1 cellular context compared by ENCODE assay signal in genomic region chr16:89037261-89038152, GRCh38.
TF ChIP-seq lines count a peak whose summit lies in the region.

No MANE protein-coding gene starts in this region.

TF ChIP-seq in K562, 482 proteins besides CTCF, POLR2A, EP300 and RAD21 (continued from another document and continues in another):
- TF ChIP-seq FOXP4 (CRISPR knock-in tag; IDR thresholded peaks at IDR 0.05; ENCODE audit: borderline replicate concordance) (peak; percentile 89; the same call in 1 of the 2 replicates), ZBTB2 (IDR thresholded peaks at IDR 0.05) (no peak), ZNF583 (CRISPR knock-in tag; IDR thresholded peaks at IDR 0.05) (no peak), FOXP1 (CRISPR knock-in tag; IDR thresholded peaks at IDR 0.05) (peak; percentile 74; the same call in 1 of the 2 replicates), SMARCE1 (IDR thresholded peaks at IDR 0.05) (0 out of 2 replicates have a peak, but pooled peaks have one; percentile 21), CREB1 (IDR thresholded peaks at IDR 0.05) (no peak), CREB1 (CRISPR knock-in tag; IDR thresholded peaks at IDR 0.05) (peak; percentile 43; the same call in 1 of the 2 replicates), ZNF282 (CRISPR knock-in tag; IDR thresholded peaks at IDR 0.05) (no peak), CBFA2T3 (IDR thresholded peaks at IDR 0.05) (0 out of 2 replicates have a peak, but pooled peaks have one; percentile 3), ZFP91 (CRISPR knock-in tag; IDR thresholded peaks at IDR 0.05) (no peak), EHMT2 (IDR thresholded peaks at IDR 0.05) (peak; percentile 98), SMAD1 (IDR thresholded peaks at IDR 0.05; ENCODE audit: low read depth, low read length, partially characterized antibody) (no peak), ELF1 (tag; IDR thresholded peaks at IDR 0.05) (no peak), ZNF431 (CRISPR knock-in tag; IDR thresholded peaks at IDR 0.05) (0 out of 2 replicates have a peak, but pooled peaks have one; percentile 31), ZNF511 (CRISPR knock-in tag; IDR thresholded peaks at IDR 0.05) (peak; percentile 96), REST (CRISPR knock-in tag; IDR thresholded peaks at IDR 0.05; ENCODE audit: low read depth) (peak; percentile 99), GMEB1 (CRISPR knock-in tag; IDR thresholded peaks at IDR 0.05) (no peak), TEAD1 (CRISPR knock-in tag; IDR thresholded peaks at IDR 0.05) (peak in 1 of 2 experiments; percentile 69; a peak in 1 of 4 replicates), TCF3 (CRISPR knock-in tag; IDR thresholded peaks at IDR 0.05) (no peak), CREB3 (tag; conservative IDR thresholded peaks at IDR 0.05; ENCODE audit: low read depth) (no peak), POLR3A (IDR thresholded peaks at IDR 0.05; ENCODE audit: borderline replicate concordance, extremely low read depth, insufficient read depth, insufficient read length) (no peak), CREB5 (CRISPR knock-in tag; IDR thresholded peaks at IDR 0.05) (no peak), ZNF232 (CRISPR knock-in tag; IDR thresholded peaks at IDR 0.05) (0 out of 2 replicates have a peak, but pooled peaks have one; percentile 87), CTBP1 (IDR thresholded peaks at IDR 0.05; ENCODE audit: borderline replicate concordance) (peak; percentile 31; the same call in 1 of the 2 replicates), PRMT5 (CRISPR knock-in tag; IDR thresholded peaks at IDR 0.05) (peak; percentile 89; the same call in 1 of the 2 replicates), CBX3 (IDR thresholded peaks at IDR 0.05; ENCODE audit: borderline replicate concordance in 1 of 2, low read length in 2 of 2) (no peak), MYNN (IDR thresholded peaks at IDR 0.05) (peak; percentile 53; the same call in 1 of the 2 replicates), MYNN (CRISPR knock-in tag; IDR thresholded peaks at IDR 0.05) (no peak), CREM (IDR thresholded peaks at IDR 0.05; ENCODE audit: low read depth) (peak; percentile 15; the same call in 1 of the 2 replicates), RUNX1 (IDR thresholded peaks at IDR 0.05; ENCODE audit: low read depth) (0 out of 2 replicates have a peak, but pooled peaks have one; percentile 47), IRF1 (CRISPR knock-in tag; IDR thresholded peaks at IDR 0.05; ENCODE audit: borderline replicate concordance) (0 out of 2 replicates have a peak, but pooled peaks have one; percentile 54), ATF7 (IDR thresholded peaks at IDR 0.05) (no peak), TCF15 (CRISPR knock-in tag; IDR thresholded peaks at IDR 0.05) (no peak), TFAP4 (CRISPR knock-in tag; IDR thresholded peaks at IDR 0.05; ENCODE audit: borderline replicate concordance) (peak; percentile 77), ETV6 (IDR thresholded peaks at IDR 0.05; ENCODE audit: borderline replicate concordance in 1 of 2, low read depth in 2 of 2, low read length in 1 of 2) (no peak), ETV6 (CRISPR knock-in tag; IDR thresholded peaks at IDR 0.05; ENCODE audit: borderline replicate concordance) (peak; percentile 76; the same call in 1 of the 2 replicates), HMG20B (CRISPR knock-in tag; IDR thresholded peaks at IDR 0.05) (no peak), ZNF263 (CRISPR knock-in tag; IDR thresholded peaks at IDR 0.05; ENCODE audit: borderline replicate concordance) (peak; percentile 65; the same call in 1 of the 2 replicates), ZNF561 (CRISPR knock-in tag; conservative IDR thresholded peaks at IDR 0.05) (no peak), JUN (IDR thresholded peaks at IDR 0.05; ENCODE audit: borderline replicate concordance, low read depth, low read length) (no peak), JUN (CRISPR knock-in tag; IDR thresholded peaks at IDR 0.05; ENCODE audit: borderline replicate concordance) (peak; percentile 52; the same call in 1 of the 2 replicates), ZBTB33 (CRISPR knock-in tag; IDR thresholded peaks at IDR 0.05) (peak; percentile 50; the same call in 1 of the 2 replicates), CXXC5 (CRISPR knock-in tag; IDR thresholded peaks at IDR 0.05) (peak; percentile 32; the same call in 1 of the 2 replicates)
